In genomic region chr3:3799173-3800075, GRCh38 we compare ENCODE assay signal across 8 cellular contexts. TPM values are rescaled to one million over a fixed set of nuclear protein-coding genes. Genes with fewer than 3 reads are reported as not detected.
DNase-seq lines count a peak whose midpoint lies in the region; ATAC-seq, FAIRE-seq and TF ChIP-seq lines count a peak whose summit lies in the region.

LRRN1 (plus strand) TSS chr3:3799431; CDS start chr3:3844642, 45,211 bp downstream.

- peaks cover 25% of the 10 kb centered on the region for H3K4me1 ChIP-seq in smooth muscle cell (ENCODE audit: low read depth)

- ATAC-seq in HG02973 (IDR thresholded peaks at IDR 0.05; ENCODE audit: unreplicated experiment) (peak; percentile 42), GM18502 (IDR thresholded peaks at IDR 0.05; ENCODE audit: poor library complexity, unreplicated experiment) (no peak)

- POLR2A ChIA-PET in RWPE1 (lab: Yijun Ruan, JAX; ENCODE audit: low non-redundant PET), result no interaction called here

- no peak within 1 kb of the TSS for H3K27ac ChIP-seq in brain microvascular endothelial cell
- no peak within 1 kb of the TSS for H3K27ac ChIP-seq in smooth muscle cell (ENCODE audit: low read depth)
- H3K27ac ChIP-seq in RWPE1, result no peak within 1 kb of the TSS

- H3K79me2 ChIP-seq in smooth muscle cell (ENCODE audit: low read depth), result peaks cover 27% of the 10 kb centered on the region

- TF ChIP-seq CTCF in D721Med (IDR thresholded peaks at IDR 0.05; ENCODE audit: insufficient read depth, missing control alignments) (no peak), brain microvascular endothelial cell (IDR thresholded peaks at IDR 0.05; ENCODE audit: low read depth, low read length, missing control alignments) (no peak), kidney epithelial cell (IDR thresholded peaks at IDR 0.05; ENCODE audit: insufficient read depth, low read length, poor library complexity, severe bottlenecking) (no peak), smooth muscle cell (IDR thresholded peaks at IDR 0.05; ENCODE audit: borderline replicate concordance, insufficient read depth, poor library complexity, severe bottlenecking) (no peak), RWPE1 (conservative IDR thresholded peaks at IDR 0.05; ENCODE audit: low read depth) (no peak)

- 1% methylated on average over 63 of the region's 102 CpGs for WGBS in smooth muscle cell (ENCODE audit: low lambda C conversion rate)

- H3K27me3 ChIP-seq in brain microvascular endothelial cell (replicated peaks), result peaks cover 24% of the 10 kb centered on the region
- peaks cover 22% of the 10 kb centered on the region for H3K27me3 ChIP-seq in kidney epithelial cell (ENCODE audit: control insufficient read depth, insufficient read depth, low read length)
- peaks cover 12% of the 10 kb centered on the region for H3K27me3 ChIP-seq in smooth muscle cell (ENCODE audit: low read depth)

- peaks cover 11% of the 10 kb centered on the region for H4K20me1 ChIP-seq in smooth muscle cell (ENCODE audit: low read depth)

- FAIRE-seq in D721Med (lab: Jason Lieb, UNC), result no peak

- peak within 1 kb of the TSS; percentile 25 for H3K9ac ChIP-seq in smooth muscle cell (ENCODE audit: low read depth)

- CTCF ChIA-PET in RWPE1 (lab: Yijun Ruan, JAX), result no interaction called here

- H3K4me3 ChIP-seq in brain microvascular endothelial cell (ENCODE audit: low read depth, low read length), result peak within 1 kb of the TSS; percentile 15
- peak within 1 kb of the TSS; percentile 63 for H3K4me3 ChIP-seq in kidney epithelial cell (ENCODE audit: low read depth, low read length)
- peak within 1 kb of the TSS; percentile 89 for H3K4me3 ChIP-seq in smooth muscle cell

- H3K36me3 ChIP-seq in brain microvascular endothelial cell (replicated peaks) (no peaks in the 10 kb centered on the region), kidney epithelial cell (ENCODE audit: control insufficient read depth, insufficient read depth, low read length) (no peaks in the 10 kb centered on the region), smooth muscle cell (ENCODE audit: low read depth) (no peaks in the 10 kb centered on the region)

- in situ Hi-C loops in brain microvascular endothelial cell (cut with HindIII; ENCODE audit: low pct_ligation_motif_present, low sequenced_read_pairs), result no loop called here

- no peaks in the 10 kb centered on the region for H3F3A ChIP-seq in smooth muscle cell (ENCODE audit: low read depth)

- peak; percentile 76 for DNase-seq in D721Med (ENCODE audit: insufficient read length, low spot score)
- peak; percentile 89 for DNase-seq in SK-N-DZ (ENCODE audit: low spot score)
- DNase-seq in brain microvascular endothelial cell, result no peak
- no peak for DNase-seq in kidney epithelial cell (ENCODE audit: low read depth)
- DNase-seq in smooth muscle cell (lab: John Stamatoyannopoulos, UW; ENCODE audit: unreplicated experiment), result peak; percentile 36
- DNase-seq in RWPE1 (ENCODE audit: low spot score), result no peak

- H3K9me3 ChIP-seq in smooth muscle cell (replicated peaks; ENCODE audit: low read depth), result no peaks in the 10 kb centered on the region

- peak within 1 kb of the TSS; percentile 100 for H3K4me2 ChIP-seq in smooth muscle cell

- H2AFZ ChIP-seq in smooth muscle cell (ENCODE audit: low read depth), result peak within 1 kb of the TSS; percentile 85

RNA-seq across cellular contexts. Expression of gene LRRN1, which starts in this region (rescaled TPM):
- polyA plus RNA-seq in SK-N-DZ (2014; cell fraction: cytosol; rRNA removed), result 24.0 and 24.6 TPM in 2 replicates
- polyA plus RNA-seq in SK-N-DZ (2014; cell fraction: nucleus; rRNA removed), result 26.5 and 31.3 TPM in 2 replicates
- total RNA-seq in kidney epithelial cell (19.7 and 26.8 TPM in 2 replicates), smooth muscle cell (17.0 and 19.6 TPM in 2 replicates)
- 8.5 and 11.7 TPM in 2 replicates for polyA plus RNA-seq in smooth muscle cell

Comparison
In these comparisons a context has a peak if more than half of its experiments do, and no peak if none do; other contexts are left out.
1. DNase-seq: peak in D721Med (single experiment), SK-N-DZ (single experiment) and smooth muscle cell (single experiment); none in brain microvascular endothelial cell (single experiment), kidney epithelial cell (single experiment) and RWPE1 (single experiment).
2. H3K4me3 ChIP-seq: peak in every context shown above with its lines; median percentile 89 in smooth muscle cell; 63 in kidney epithelial cell; 15 in brain microvascular endothelial cell.